ENCODE assay signal across 10 cellular contexts in the genomic region with DNA sequence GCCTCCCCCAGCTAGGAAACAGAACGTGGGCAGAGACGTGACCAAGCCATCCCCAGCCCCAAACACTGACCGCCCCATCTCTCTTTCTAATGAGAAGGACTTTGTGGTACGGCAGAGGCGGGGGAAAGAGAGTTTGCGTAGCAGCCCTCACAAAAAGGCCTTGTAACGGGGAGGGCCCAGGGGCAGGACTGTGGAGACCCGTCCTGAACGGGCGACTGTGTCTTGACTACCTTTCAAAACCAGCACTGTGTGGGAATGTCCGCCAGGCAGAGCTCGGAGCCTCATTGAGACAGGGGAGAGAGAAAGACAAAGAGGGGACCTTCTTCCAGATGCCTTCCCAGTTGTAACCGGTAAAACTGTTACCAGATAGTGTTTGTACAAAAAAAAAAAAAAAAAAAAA. TPM values are rescaled to one million over a fixed set of nuclear protein-coding genes. Genes with fewer than 3 reads are reported as not detected.
DNase-seq lines count a peak whose midpoint lies in the region; ATAC-seq, FAIRE-seq and TF ChIP-seq lines count a peak whose summit lies in the region.
"Had no signal": no experiment of that assay in that cellular context is flagged by ENCODE, and none has a peak within 500 bp of the region (broad histone marks: within the 10 kb centered on the region; RNA-seq: fewer than 3 reads in every experiment).

No MANE protein-coding gene starts in this region.

- no peak overlapping the region for H2BK15ac ChIP-seq in H9 (ENCODE audit: low read depth, low read length)

- H3K4me1 Mint-ChIP-seq in H9 = peaks cover 4 to 16% of the 10 kb centered on the region in 2 experiments

- peak overlapping the region; percentile 81 for H3K18ac ChIP-seq in H9 (ENCODE audit: insufficient read length, low read depth, low read length)

- intact Hi-C loops in esophagus squamous epithelium (cut with DNase I) = no loop called here

- no peaks in the 10 kb centered on the region for H3K27me3 Mint-ChIP-seq in H9 (ENCODE audit: low read depth)

- H4K5ac ChIP-seq in H9 (ENCODE audit: insufficient read length, low read depth, low read length) = peak overlapping the region; percentile 72

- H2AFZ ChIP-seq in H9 (ENCODE audit: low read length) = no peak overlapping the region
- peak overlapping the region; percentile 97 for H2AFZ ChIP-seq in SU-DHL-6 (ENCODE audit: low read depth, low read length, severe bottlenecking)

- H3K4me2 ChIP-seq in H9 (ENCODE audit: insufficient read depth, insufficient read length, low read length) = no peak overlapping the region
- H3K4me2 ChIP-seq in SU-DHL-6 (ENCODE audit: low read depth, low read length, poor library complexity, severe bottlenecking) = peak overlapping the region; percentile 59

- H2AK5ac ChIP-seq in H9 (ENCODE audit: insufficient read length, low read length) = no peak overlapping the region

- no peak for TF ChIP-seq POLR2A in esophagus squamous epithelium (IDR thresholded peaks at IDR 0.05)

- FAIRE-seq in small intestine (lab: Jason Lieb, UNC) (no peak), GM19239 (lab: Jason Lieb, UNC) (no peak)
- FAIRE-seq: kidney had no signal

- H3K9ac ChIP-seq in H9 (ENCODE audit: extremely low read depth, insufficient read length, low read length) (no peak overlapping the region), SU-DHL-6 (ENCODE audit: low read length) (peak overlapping the region; percentile 56)

- no peak overlapping the region for H3T11ph ChIP-seq in H9 (ENCODE audit: low read length)

- no peaks in the 10 kb centered on the region for H3K79me1 ChIP-seq in H9 (ENCODE audit: insufficient read depth, low read depth, low read length, poor library complexity, severe bottlenecking)

- peak overlapping the region in 1 of 2 experiments; percentile 27; a peak in 2 of 5 replicates for H3K4me3 Mint-ChIP-seq in H9

- no CpG with 5 or more reads among the region's 13 CpGs for WGBS in H9 (ENCODE audit: extremely low coverage, insufficient read length, low lambda C conversion rate)
- WGBS in esophagus squamous epithelium, 2 donors = 83 to 96% methylated on average over 8 to 12 of the region's 13 CpGs
- 87 to 94% (median 92%) methylated on average over 13 of the region's 13 CpGs for WGBS in small intestine, 3 donors

- H3K27ac ChIP-seq in H9 (ENCODE audit: insufficient read length, low read depth, low read length) = no peak overlapping the region
- no peak overlapping the region for H3K27ac ChIP-seq in SU-DHL-6 (ENCODE audit: low read depth, low read length)
- H3K27ac ChIP-seq in esophagus squamous epithelium = peak overlapping the region; percentile 87 to 90 (median 89)
- H3K27ac ChIP-seq in small intestine (ENCODE audit: low read depth in 1 of 2, low read length in 1 of 2) = peak overlapping the region; percentile 77 to 94

- no peaks in the 10 kb centered on the region for H3K79me2 ChIP-seq in H9 (ENCODE audit: insufficient read depth, low read length)
- H3K79me2 ChIP-seq in SU-DHL-6 (ENCODE audit: insufficient read depth, low read length) = no peaks in the 10 kb centered on the region

- H4K20me1 ChIP-seq in H9 (ENCODE audit: control insufficient read depth, insufficient read depth, insufficient read length) (no peaks in the 10 kb centered on the region), SU-DHL-6 (ENCODE audit: low read depth, low read length) (no peaks in the 10 kb centered on the region)

- H3K36me3 ChIP-seq in SU-DHL-6 (ENCODE audit: low read length) = no peaks in the 10 kb centered on the region
- peaks cover 28 to 95% (median 35%) of the 10 kb centered on the region in 3 donors for H3K36me3 ChIP-seq in esophagus squamous epithelium
- H3K36me3 ChIP-seq in small intestine (ENCODE audit: control insufficient read depth in 2 of 2, insufficient read depth in 2 of 2, low read length in 2 of 2) = peaks cover 12 to 14% of the 10 kb centered on the region in 2 donors

- peaks cover 0 to 4% (median 3%) of the 10 kb centered on the region in 3 experiments; a peak in 4 of 7 replicates for H3K36me3 Mint-ChIP-seq in H9 (ENCODE audit: insufficient read depth in 1 of 3, low read depth in 3 of 3)

- no peaks in the 10 kb centered on the region for H3K9me3 ChIP-seq in H9 (ENCODE audit: control insufficient read depth, low read depth, low read length)
- H3K9me3 ChIP-seq in SU-DHL-6 (ENCODE audit: insufficient read depth, low read length) = no peaks in the 10 kb centered on the region
- H3K9me3 ChIP-seq in esophagus squamous epithelium = no peaks in the 10 kb centered on the region
- H3K9me3 ChIP-seq in small intestine (ENCODE audit: control insufficient read depth, low read depth) = no peaks in the 10 kb centered on the region

- no peaks in the 10 kb centered on the region for H3K4me1 ChIP-seq in H9 (ENCODE audit: insufficient read depth, low read length)
- H3K4me1 ChIP-seq in esophagus squamous epithelium = peaks cover 10 to 28% (median 14%) of the 10 kb centered on the region in 3 donors
- no peaks in the 10 kb centered on the region for H3K4me1 ChIP-seq in small intestine (ENCODE audit: control insufficient read depth in 2 of 2, insufficient read depth in 1 of 2, low read depth in 1 of 2, low read length in 1 of 2)

- H3K9me2 ChIP-seq in SU-DHL-6 (replicated peaks; ENCODE audit: insufficient read depth, low read length) = no peaks in the 10 kb centered on the region

- peaks cover 4% of the 10 kb centered on the region; the same call in 1 of the 2 replicates for H3F3A ChIP-seq in SU-DHL-6 (ENCODE audit: insufficient read depth)

- DNase-seq in H9 (no peak), esophagus squamous epithelium (lab: John Stamatoyannopoulos, UW) (no peak), small intestine (no peak), Kasumi-1 (lab: John Stamatoyannopoulos, UW) (no peak), putamen (ENCODE audit: low spot score) (no peak), GM19239 (ENCODE audit: insufficient read length, low spot score) (no peak)
- DNase-seq: cortex of kidney had no signal

- ATAC-seq in GM19395 (IDR thresholded peaks at IDR 0.05; ENCODE audit: unreplicated experiment) = no peak

- H3K4ac ChIP-seq in H9 (ENCODE audit: low read depth, low read length) = no peak overlapping the region; the same call in 1 of the 2 replicates

- peak overlapping the region in 1 of 3 experiments; percentile 89; a peak in 2 of 7 replicates for H3K27ac Mint-ChIP-seq in H9

- H4K8ac ChIP-seq in H9 (replicated peaks; ENCODE audit: insufficient read length, low read depth, low read length) = no peak overlapping the region

- no peak overlapping the region for H3K23ac ChIP-seq in H9 (ENCODE audit: insufficient read length, low read depth, low read length)

- H3K4me3 ChIP-seq in SU-DHL-6 (ENCODE audit: insufficient read depth, low read length, poor library complexity, severe bottlenecking) (peak overlapping the region; percentile 33), esophagus squamous epithelium (peak overlapping the region in 3 of 4 donors; percentile 37 to 61 (median 37)), small intestine (ENCODE audit: low read depth in 1 of 2, low read length in 2 of 2) (no peak overlapping the region)

- no peak overlapping the region for H2BK5ac ChIP-seq in H9 (ENCODE audit: insufficient read length, low read length)

- H3K23me2 ChIP-seq in H9 (ENCODE audit: insufficient read length, low read depth, low read length, poor library complexity, severe bottlenecking) = no peaks in the 10 kb centered on the region

- no peak overlapping the region for H2BK20ac ChIP-seq in H9 (ENCODE audit: low read depth, low read length, poor library complexity, severe bottlenecking)

- H2BK120ac ChIP-seq in H9 (ENCODE audit: low read depth, low read length, poor library complexity, severe bottlenecking) = no peak overlapping the region

- H3K9me3 Mint-ChIP-seq in H9 = no peaks in the 10 kb centered on the region

- no peak overlapping the region for H4K91ac ChIP-seq in H9 (ENCODE audit: insufficient read length, low read depth, low read length)

- peak overlapping the region; percentile 68 for H2BK12ac ChIP-seq in H9 (ENCODE audit: insufficient read length, low read depth, low read length)

- H3K14ac ChIP-seq in H9 (ENCODE audit: insufficient read depth, low read length) = peak overlapping the region; percentile 59

- H3K56ac ChIP-seq in H9 (ENCODE audit: insufficient read length, low read depth, low read length) = no peak overlapping the region

- H3K27me3 ChIP-seq in H9 (ENCODE audit: insufficient read depth, low read length) (no peaks in the 10 kb centered on the region), SU-DHL-6 (ENCODE audit: low read length) (no peaks in the 10 kb centered on the region), esophagus squamous epithelium (no peaks in the 10 kb centered on the region), small intestine (ENCODE audit: control insufficient read depth in 2 of 2, insufficient read depth in 2 of 2, low read length in 2 of 2) (no peaks in the 10 kb centered on the region)

- TF ChIP-seq CTCF in H9 (conservative IDR thresholded peaks at IDR 0.05) (no peak), SU-DHL-6 (IDR thresholded peaks at IDR 0.05; ENCODE audit: insufficient read depth, low read length, poor library complexity, severe bottlenecking) (no peak), esophagus squamous epithelium (IDR thresholded peaks at IDR 0.05) (no peak)

RNA-seq across cellular contexts. Expression of gene CD180, which starts 29.7 kb away (rescaled TPM):
- total RNA-seq in H9 (2021) (not detected in 2 replicates), esophagus squamous epithelium (1 to 10 TPM in 1 of 4 donors, under 1 TPM in 2, not detected in 1; 0.13 to 1.3 (median 0.95) TPM)
- under 1 TPM in 2 of 3 donors, not detected in 1; 0.54 to 0.55 TPM for polyA plus RNA-seq in small intestine

Comparison
In these comparisons a context has a peak if more than half of its experiments do, and no peak if none do; other contexts are left out.
1. H3K27ac ChIP-seq: peak in esophagus squamous epithelium (4 of 4) and small intestine (2 of 2); none in H9 (single experiment) and SU-DHL-6 (single experiment).
2. H3K4me3 ChIP-seq: peak in SU-DHL-6 (single experiment) and esophagus squamous epithelium (3 of 4); none in small intestine (0 of 2).